In genomic region chr2:27428213-27428977, GRCh38 we compare ENCODE assay signal across 8 cellular contexts. TPM values are rescaled to one million over a fixed set of nuclear protein-coding genes. Genes with fewer than 3 reads are reported as not detected.
DNase-seq lines count a peak whose midpoint lies in the region; TF ChIP-seq lines count a peak whose summit lies in the region.

Gene NRBP1, plus strand, starts transcription at chr2:27428631. Its CDS starts 4,643 bp downstream, at chr2:27433274.

- H3K36me3 ChIP-seq in ES-I3 (ENCODE audit: insufficient read depth, low read length) = no peaks in the 10 kb centered on the region
- peaks cover 3% of the 10 kb centered on the region for H3K36me3 ChIP-seq in H7 (replicated peaks; ENCODE audit: control insufficient read depth, insufficient read depth, low read length)

- H3K9ac ChIP-seq in ES-I3 (ENCODE audit: low read depth, low read length) = peak within 1 kb of the TSS; percentile 91

- H3K4me3 Mint-ChIP-seq in nephron progenitor cell = peak within 1 kb of the TSS; percentile 99
- peak within 1 kb of the TSS; percentile 93 for H3K4me3 Mint-ChIP-seq in stimulated activated naive CD8-positive, alpha-beta T cell treated with anti-CD3 and anti-CD28 coated beads, Interleukin-15, Interleukin-2, amounts not matched to agents 100 ng/mL and 50 ng/mL, for 24 hours

- H3K4me1 Mint-ChIP-seq in nephron progenitor cell = peaks cover 31% of the 10 kb centered on the region
- peaks cover 36% of the 10 kb centered on the region for H3K4me1 Mint-ChIP-seq in stimulated activated naive CD8-positive, alpha-beta T cell treated with anti-CD3 and anti-CD28 coated beads, Interleukin-15, Interleukin-2, amounts not matched to agents 100 ng/mL and 50 ng/mL, for 24 hours (ENCODE audit: low read depth)

- H3K4me1 ChIP-seq in ES-I3 (ENCODE audit: insufficient read depth, low read length) = peaks cover 8% of the 10 kb centered on the region

- H3K27ac Mint-ChIP-seq in nephron progenitor cell = peak within 1 kb of the TSS; percentile 99
- H3K27ac Mint-ChIP-seq in stimulated activated naive CD8-positive, alpha-beta T cell treated with anti-CD3 and anti-CD28 coated beads, Interleukin-15, Interleukin-2, amounts not matched to agents 100 ng/mL and 50 ng/mL, for 24 hours = peak within 1 kb of the TSS; percentile 99

- peaks cover 5% of the 10 kb centered on the region for H3K36me3 Mint-ChIP-seq in nephron progenitor cell (ENCODE audit: low read depth)
- peaks cover 13% of the 10 kb centered on the region for H3K36me3 Mint-ChIP-seq in stimulated activated naive CD8-positive, alpha-beta T cell treated with anti-CD3 and anti-CD28 coated beads, Interleukin-15, Interleukin-2, amounts not matched to agents 100 ng/mL and 50 ng/mL, for 24 hours (ENCODE audit: low read depth)

- H3K9me3 Mint-ChIP-seq in nephron progenitor cell = no peaks in the 10 kb centered on the region
- no peaks in the 10 kb centered on the region for H3K9me3 Mint-ChIP-seq in stimulated activated naive CD8-positive, alpha-beta T cell treated with anti-CD3 and anti-CD28 coated beads, Interleukin-15, Interleukin-2, amounts not matched to agents 100 ng/mL and 50 ng/mL, for 24 hours

- no peaks in the 10 kb centered on the region for H3K9me3 ChIP-seq in ES-I3 (ENCODE audit: control insufficient read depth, insufficient read depth, low read length)

- no peaks in the 10 kb centered on the region for H3K27me3 ChIP-seq in H7 (ENCODE audit: control insufficient read depth, insufficient read depth, low read length)

- H3K4me3 ChIP-seq in H7 (ENCODE audit: insufficient read depth, low read depth, low read length) = peak within 1 kb of the TSS; percentile 100
- H3K4me3 ChIP-seq in fibroblast of the aortic adventitia (ENCODE audit: low read depth, low read length) = peak within 1 kb of the TSS; percentile 83

- TF ChIP-seq CTCF in fibroblast of the aortic adventitia (IDR thresholded peaks at IDR 0.05; ENCODE audit: insufficient read depth, low read length) = no peak
- no peak for TF ChIP-seq CTCF in nephron progenitor cell (IDR thresholded peaks at IDR 0.05)

- peaks cover 9% of the 10 kb centered on the region for H3K27me3 Mint-ChIP-seq in nephron progenitor cell (ENCODE audit: low read depth, poor library complexity)
- H3K27me3 Mint-ChIP-seq in stimulated activated naive CD8-positive, alpha-beta T cell treated with anti-CD3 and anti-CD28 coated beads, Interleukin-15, Interleukin-2, amounts not matched to agents 100 ng/mL and 50 ng/mL, for 24 hours = no peaks in the 10 kb centered on the region

- peak; percentile 99 for DNase-seq in H7
- peak; percentile 89 for DNase-seq in M059J (ENCODE audit: low read depth)
- DNase-seq in SHP77 treated with DMSO at 0.1 percent for 48 hours (lab: John Stamatoyannopoulos, UW) = peak; percentile 76
- DNase-seq in activated effector memory CD4-positive, alpha-beta T cell treated with anti-CD3 and anti-CD28 coated beads, Interleukin-2, amount 50 U/mL, for 16 hours = peak; percentile 97
- DNase-seq in fibroblast of the aortic adventitia (ENCODE audit: low read depth) = peak; percentile 84
- DNase-seq in nephron progenitor cell = peak; percentile 97

RNA-seq across cellular contexts. Expression of gene NRBP1, which starts in this region (rescaled TPM):
- total RNA-seq in H7 (2014; rRNA removed; shearing (Covaris generic)) = 150 and 162 TPM in 2 replicates
- total RNA-seq in M059J (2014; rRNA removed; shearing (Covaris generic)) = 96.9 and 124 TPM in 2 replicates
- total RNA-seq in fibroblast of the aortic adventitia (ENCODE audit: low replicate concordance) = 40.1 and 118 TPM in 2 replicates

Comparison
In these comparisons a context has a peak if more than half of its experiments do, and no peak if none do; other contexts are left out.
1. Peak in every context shown above with its lines: DNase-seq and H3K4me3 ChIP-seq.